In the genomic region with DNA sequence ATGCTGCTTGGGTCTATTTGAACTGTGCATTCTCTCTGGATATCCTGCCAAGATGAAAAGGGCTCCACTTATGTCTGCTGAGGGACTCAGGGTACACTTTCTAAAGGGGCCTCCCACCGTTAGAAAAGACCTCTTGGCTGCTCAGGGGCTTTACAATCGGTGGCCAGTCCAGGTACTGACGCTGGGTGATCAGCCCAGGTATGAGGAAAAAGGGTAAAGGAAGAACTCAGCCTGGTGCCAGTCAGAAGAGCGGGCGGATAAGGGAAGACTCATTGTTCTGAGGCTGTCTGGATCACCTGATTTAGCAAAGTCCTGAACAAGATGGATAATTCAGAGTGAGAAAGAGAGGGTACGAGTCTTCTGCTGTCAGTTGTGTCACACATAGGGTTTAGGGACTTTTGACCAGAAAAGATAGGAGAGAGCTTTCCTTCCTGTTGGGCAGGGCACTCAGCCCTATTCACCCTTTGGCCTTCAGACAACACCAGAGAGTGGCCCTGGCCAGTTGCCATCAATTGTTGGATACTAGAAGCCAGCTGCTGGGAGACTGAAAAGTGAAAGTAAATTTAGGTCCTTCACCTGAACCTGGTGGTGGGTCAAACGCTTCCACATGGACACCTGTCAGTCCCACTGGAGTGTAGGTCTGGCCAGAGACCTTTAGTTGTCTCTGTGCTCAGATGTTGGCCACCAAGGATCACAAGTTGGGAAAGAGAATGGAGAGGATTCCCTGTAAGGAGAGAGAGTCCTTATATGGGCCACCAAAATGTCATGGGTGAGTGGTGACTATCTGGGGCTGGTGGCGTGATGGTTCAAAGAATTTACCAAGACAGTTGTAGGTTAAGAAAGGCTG, we compare ENCODE assay signal across 8 cellular contexts.
DNase-seq lines count a peak whose midpoint lies in the region; ATAC-seq and TF ChIP-seq lines count a peak whose summit lies in the region.
"Not testable (repeated sequence)": the region's sequence is repeated elsewhere in the genome, so short reads cannot be mapped to it uniquely, and the experiment has no call there.

No MANE protein-coding gene starts in this region.

- intact Hi-C loops in breast epithelium (cut with DNase I; ENCODE audit: low total_unique reads); cardiac septum (cut with DNase I); thyroid gland (cut with DNase I): not testable (repeated sequence)

- not testable (repeated sequence) for H3K27ac ChIP-seq in breast epithelium, thyroid gland

- not testable (repeated sequence) for TF ChIP-seq POLR2A in breast epithelium (IDR thresholded peaks at IDR 0.05); thyroid gland (IDR thresholded peaks at IDR 0.05)

- peak; percentile 98 for ATAC-seq in left lobe of liver

- not testable (repeated sequence) for H3K36me3 ChIP-seq in breast epithelium, thyroid gland

- TF ChIP-seq CTCF in breast epithelium (IDR thresholded peaks at IDR 0.05); thyroid gland (IDR thresholded peaks at IDR 0.05): not testable (repeated sequence)

- peak; percentile 0 for DNase-seq in DMS153 (lab: John Stamatoyannopoulos, UW)
- peak; percentile 2 for DNase-seq in M059J (ENCODE audit: low read depth)
- peak; percentile 3 for DNase-seq in OCI-M1 (lab: John Stamatoyannopoulos, UW)
- DNase-seq in breast epithelium (ENCODE audit: low spot score in 2 of 2): peak; percentile 32 to 58
- peak; percentile 75 for DNase-seq in cardiac septum (ENCODE audit: low spot score)
- DNase-seq in left lobe of liver (ENCODE audit: low spot score): peak; percentile 88
- peak; percentile 35 for DNase-seq in myocyte (ENCODE audit: low read depth)
- DNase-seq in thyroid gland: peak; percentile 89 to 91

- H3K4me1 ChIP-seq in breast epithelium, thyroid gland: not testable (repeated sequence)

- not testable (repeated sequence) for H3K27me3 ChIP-seq in breast epithelium, thyroid gland

- H3K9me3 ChIP-seq in breast epithelium, thyroid gland: not testable (repeated sequence)

- not testable (repeated sequence) for H3K4me3 ChIP-seq in breast epithelium; thyroid gland (replicated peaks in 1 of 3)

- 66 to 69% methylated on average over 6 of the region's 8 CpGs for WGBS in thyroid gland, 2 donors

Comparison
In these comparisons a context has a peak if more than half of its experiments do, and no peak if none do; other contexts are left out.
1. DNase-seq: peak in every context shown above with its lines; median percentile 90 in thyroid gland; 88 in left lobe of liver; 75 in cardiac septum; 45 in breast epithelium; 35 in myocyte; 3 in OCI-M1; 2 in M059J; 0 in DMS153.